ENCODE assay signal across 3 cellular contexts in genomic region chr22:50137277-50137676, GRCh38. TPM values are rescaled to one million over a fixed set of nuclear protein-coding genes. Genes with fewer than 3 reads are reported as not detected.
"Had no signal": no experiment of that assay in that cellular context is flagged by ENCODE, and none has a peak within 500 bp of the region (broad histone marks: within the 10 kb centered on the region; RNA-seq: fewer than 3 reads in every experiment).

No MANE protein-coding gene starts in this region.

RNA-seq across cellular contexts. Expression of gene MOV10L1, which starts 47.5 kb away (rescaled TPM):
- total RNA-seq: MCF 10A had no signal

RNA-seq across cellular contexts. Expression of gene MLC1, which starts 52.1 kb away (rescaled TPM):
- total RNA-seq: LHCN-M2, MCF 10A, NCI-H460 had no signal
